29 cellular contexts compared by ENCODE assay signal in genomic region chr16:2452650-2453049, GRCh38. TPM values are rescaled to one million over a fixed set of nuclear protein-coding genes. Genes with fewer than 3 reads are reported as not detected.
"Had no signal": no experiment of that assay in that cellular context is flagged by ENCODE, and none has a peak within 500 bp of the region (broad histone marks: within the 10 kb centered on the region; RNA-seq: fewer than 3 reads in every experiment).

No MANE protein-coding gene starts in this region.

- H3K36me3 Mint-ChIP-seq: natural killer cell had no signal

- H3K9me3 Mint-ChIP-seq: mesothelial cell of epicardium; naive B cell; natural killer cell; nephron progenitor cell; neural progenitor cell; stimulated activated memory B cell treated with anti-CD40 and anti-IgM and Interleukin-4, amounts not matched to agents 10 μg/mL and 1 μg/mL and 100 μg/mL, for 72 hours; stimulated activated naive CD8-positive, alpha-beta T cell treated with anti-CD3 and anti-CD28 coated beads, Interleukin-15, amount 100 ng/mL, for 72 hours had no signal

- H3K27ac Mint-ChIP-seq: mesothelial cell of epicardium; naive B cell; natural killer cell; neural progenitor cell; stimulated activated memory B cell treated with anti-CD40 and anti-IgM and Interleukin-4, amounts not matched to agents 10 μg/mL and 1 μg/mL and 100 μg/mL, for 72 hours had no signal

- H3K27me3 ChIP-seq: neural progenitor cell, neutrophil, right atrium auricular region, right lobe of liver, tibial nerve, upper lobe of left lung, vagina had no signal

- FAIRE-seq: keratinocyte had no signal

- ATAC-seq: left cardiac atrium; left lobe of liver; natural killer cell; psoas muscle; right lobe of liver; stimulated activated memory B cell treated with anti-CD40 and anti-IgM and Interleukin-4, amounts not matched to agents 10 μg/mL and 1 μg/mL and 100 μg/mL, for 72 hours; stimulated activated naive CD8-positive, alpha-beta T cell treated with anti-CD3 and anti-CD28 coated beads, Interleukin-15, amount 100 ng/mL, for 72 hours had no signal

- H3K4me1 Mint-ChIP-seq: mesothelial cell of epicardium; naive B cell; natural killer cell; neural progenitor cell; stimulated activated memory B cell treated with anti-CD40 and anti-IgM and Interleukin-4, amounts not matched to agents 10 μg/mL and 1 μg/mL and 100 μg/mL, for 72 hours; stimulated activated naive CD8-positive, alpha-beta T cell treated with anti-CD3 and anti-CD28 coated beads, Interleukin-15, amount 100 ng/mL, for 72 hours had no signal

- DNase-seq: hippocampal formation; kidney glomerular epithelial cell; left cardiac atrium; mesendoderm; naive B cell; natural killer cell; nephron progenitor cell; occipital lobe; psoas muscle; right lobe of liver; stimulated activated CD4-positive, alpha-beta T cell treated with anti-CD3 and anti-CD28 coated beads, Interleukin-1b, Interleukin-23, amount 100 ng/mL, for 48 hours; stimulated activated CD4-positive, alpha-beta T cell treated with anti-CD3 and anti-CD28 coated beads, Interleukin-2, amount 100 ng/mL, for 48 hours; stimulated activated CD4-positive, alpha-beta T cell treated with anti-CD3 and anti-CD28 coated beads, Interleukin-4, amount 100 ng/mL, for 4 hours; stimulated activated CD8-positive, alpha-beta memory T cell treated with anti-CD3 and anti-CD28 coated beads, Interleukin-4, amount 100 ng/mL, for 48 hours; stimulated activated naive CD4-positive, alpha-beta T cell treated with Interleukin-2 at 50 U/mL for 16 hours; stimulated activated naive CD8-positive, alpha-beta T cell treated with anti-CD3 and anti-CD28 coated beads, Interleukin-15, amount 100 ng/mL, for 72 hours; upper lobe of left lung had no signal

- H3K27me3 Mint-ChIP-seq: naive B cell; stimulated activated memory B cell treated with anti-CD40 and anti-IgM and Interleukin-4, amounts not matched to agents 10 μg/mL and 1 μg/mL and 100 μg/mL, for 72 hours; stimulated activated naive CD8-positive, alpha-beta T cell treated with anti-CD3 and anti-CD28 coated beads, Interleukin-15, amount 100 ng/mL, for 72 hours had no signal

- H3K4me3 ChIP-seq: lung, neural progenitor cell, psoas muscle, right atrium auricular region, right lobe of liver, smooth muscle cell, tibial nerve, upper lobe of left lung, vagina had no signal

- H3K36me3 ChIP-seq: neural progenitor cell, right lobe of liver had no signal

- H3K4me3 Mint-ChIP-seq: mesothelial cell of epicardium; natural killer cell; nephron progenitor cell; neural progenitor cell; stimulated activated memory B cell treated with anti-CD40 and anti-IgM and Interleukin-4, amounts not matched to agents 10 μg/mL and 1 μg/mL and 100 μg/mL, for 72 hours; stimulated activated naive CD8-positive, alpha-beta T cell treated with anti-CD3 and anti-CD28 coated beads, Interleukin-15, amount 100 ng/mL, for 72 hours had no signal

RNA-seq across cellular contexts. Expression of gene TEDC2, which starts 7.3 kb away (rescaled TPM):
- total RNA-seq: mononuclear cell had no signal

RNA-seq across cellular contexts. Expression of gene NTN3, which starts 18.4 kb away (rescaled TPM):
- total RNA-seq: mononuclear cell, natural killer cell, upper lobe of left lung, vagina had no signal
